Comparison of ENCODE assay signal across 1 cellular context in the genomic region with DNA sequence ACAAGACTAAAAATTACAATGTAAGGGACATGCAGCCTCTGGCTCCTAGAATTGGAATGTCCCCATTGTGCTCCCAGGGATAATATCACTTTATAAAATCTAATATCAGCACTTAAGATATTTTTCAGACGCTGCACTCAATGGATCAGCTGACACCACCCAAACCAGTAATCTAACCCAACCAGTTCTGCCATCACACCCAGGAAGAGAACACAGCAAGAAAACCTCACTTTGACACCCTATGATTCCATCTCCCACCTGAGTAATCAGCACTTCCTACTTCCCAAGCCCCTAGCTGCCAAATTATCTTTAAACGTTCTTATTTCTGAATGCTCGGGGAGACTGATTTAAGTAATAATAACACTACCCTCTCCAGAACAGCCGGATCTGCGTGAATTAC.
TF ChIP-seq lines count a peak whose summit lies in the region.

No MANE protein-coding gene starts in this region.

TF ChIP-seq in SK-N-SH, 30 proteins besides CTCF, POLR2A, EP300 and RAD21:
- TF ChIP-seq FOXM1 (IDR thresholded peaks at IDR 0.05; ENCODE audit: low read depth) (no peak), SIN3A (IDR thresholded peaks at IDR 0.05; ENCODE audit: borderline replicate concordance, low read depth, low read length) (no peak), EZH2phosphoT487 (IDR thresholded peaks at IDR 0.05; ENCODE audit: borderline replicate concordance, low read depth) (no peak), NFIC (IDR thresholded peaks at IDR 0.05; ENCODE audit: borderline replicate concordance) (no peak), FOXJ3 (CRISPR knock-in tag; IDR thresholded peaks at IDR 0.05) (no peak)
